In the genomic region with DNA sequence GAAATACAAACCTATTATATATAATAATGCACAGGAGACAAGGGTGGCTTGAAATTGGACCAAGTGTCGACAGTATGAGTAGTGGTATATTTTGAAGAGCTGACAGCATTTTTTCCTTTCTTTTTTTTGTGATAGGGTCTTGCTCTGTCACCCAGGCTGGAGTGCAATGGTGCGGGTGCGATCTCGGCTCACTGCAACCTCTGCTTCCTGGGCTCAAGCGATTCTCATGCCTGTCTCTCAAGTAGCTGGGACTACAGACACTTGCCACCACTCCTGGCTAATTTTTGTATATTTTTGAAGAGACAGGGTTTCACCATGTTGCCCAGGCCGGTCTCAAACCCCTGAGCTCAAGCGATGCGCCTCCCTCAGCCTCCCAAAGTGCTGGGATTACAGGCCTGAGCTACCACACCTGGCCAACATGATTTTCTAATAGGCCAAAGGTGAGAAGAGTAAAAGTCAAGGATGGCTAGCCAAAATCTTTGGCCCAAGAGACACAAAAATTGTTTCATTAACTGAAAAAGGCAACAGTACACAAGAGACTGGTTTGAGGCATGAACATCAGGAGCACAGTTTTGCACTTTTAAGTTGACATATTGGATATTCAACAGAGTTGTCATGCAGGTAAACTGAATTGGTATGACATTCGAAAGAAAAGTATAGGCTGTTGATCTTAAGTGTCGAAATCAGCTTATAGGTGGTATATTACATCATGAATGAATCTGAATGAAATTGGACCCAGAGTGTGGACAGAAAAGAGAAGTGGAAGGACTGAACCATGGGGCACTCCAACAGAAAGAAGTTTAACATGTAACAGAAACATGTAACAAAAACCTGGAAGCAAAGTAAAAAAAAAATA, we compare ENCODE assay signal across 12 cellular contexts. TPM values are rescaled to one million over a fixed set of nuclear protein-coding genes. Genes with fewer than 3 reads are reported as not detected.
A peak's percentile ranks its signal among the peaks of the same experiment; 100 is the strongest.
DNase-seq lines count a peak whose midpoint lies in the region; ATAC-seq, FAIRE-seq and TF ChIP-seq lines count a peak whose summit lies in the region.
"Had no signal": no experiment of that assay in that cellular context is flagged by ENCODE, and none has a peak within 500 bp of the region (broad histone marks: within the 10 kb centered on the region; RNA-seq: fewer than 3 reads in every experiment).

No MANE protein-coding gene starts in this region.

- H3K27me3 Mint-ChIP-seq in T-cell (no peaks in the 10 kb centered on the region), immature natural killer cell (ENCODE audit: low read depth in 3 of 3) (peaks cover 4 to 29% (median 17%) of the 10 kb centered on the region in 3 donors)

- H3K27me3 ChIP-seq in upper lobe of right lung: no peaks in the 10 kb centered on the region
- H3K27me3 ChIP-seq: ascending aorta, esophagus squamous epithelium, right atrium auricular region had no signal

- H3K4me3 ChIP-seq in upper lobe of right lung: no peak overlapping the region
- H3K4me3 ChIP-seq: ascending aorta, right atrium auricular region had no signal

- no peak for DNase-seq in Right ventricle myocardium inferior (ENCODE audit: missing footprints)
- DNase-seq in left cardiac atrium: no peak
- DNase-seq in T-cell: no peak
- no peak for DNase-seq in immature natural killer cell
- no peak for DNase-seq in upper lobe of right lung
- no peak for DNase-seq in frontal cortex (ENCODE audit: low spot score in 2 of 2)
- DNase-seq in amniotic stem cell (lab: John Stamatoyannopoulos, UW): no peak
- no peak for DNase-seq in DMS53 treated with DMSO at 0.1 percent for 48 hours (lab: John Stamatoyannopoulos, UW; ENCODE audit: unreplicated experiment)
- DNase-seq: esophagus squamous epithelium had no signal

- POLR2A ChIA-PET in T-cell (lab: Charles Lee): interaction anchor here (0.5 to 7.2 kb wide), 21 partner anchors 8 to 1254 kb away, joined by 3 to 88 read pairs (median 5); no protein-coding TSS in a partner anchor

- no peaks in the 10 kb centered on the region for H3K9me3 Mint-ChIP-seq in T-cell
- H3K9me3 Mint-ChIP-seq in immature natural killer cell: no peaks in the 10 kb centered on the region

- H3K4me3 Mint-ChIP-seq in T-cell: peak overlapping the region; percentile 45 to 58 (median 46)
- peak overlapping the region; percentile 43 to 82 (median 76) for H3K4me3 Mint-ChIP-seq in immature natural killer cell

- peaks cover 81 to 87% (median 84%) of the 10 kb centered on the region in 3 donors for H3K4me1 Mint-ChIP-seq in T-cell
- H3K4me1 Mint-ChIP-seq in immature natural killer cell: peaks cover 78 to 87% of the 10 kb centered on the region in 2 donors

- ATAC-seq in Right ventricle myocardium inferior (peak; percentile 5), left cardiac atrium (no peak), T-cell (replicated peaks in 1 of 4) (peak in 2 of 4 experiments; percentile 5 to 39), upper lobe of right lung (no peak)

- CTCF ChIA-PET in T-cell (lab: Charles Lee): interaction anchor here (0.5 to 2.2 kb wide), 7 partner anchors 8 to 296 kb away, joined by 3 to 11 read pairs (median 4); no protein-coding TSS in a partner anchor

- H3K36me3 Mint-ChIP-seq in T-cell (peaks cover 48% of the 10 kb centered on the region), immature natural killer cell (peaks cover 5 to 32% (median 19%) of the 10 kb centered on the region in 3 donors)

- no peak for TF ChIP-seq CTCF in upper lobe of right lung (IDR thresholded peaks at IDR 0.05)

- no peaks in the 10 kb centered on the region for H3K9me3 ChIP-seq in upper lobe of right lung
- H3K9me3 ChIP-seq: ascending aorta, esophagus squamous epithelium, right atrium auricular region had no signal

- intact Hi-C loops in Right ventricle myocardium inferior (cut with DNase I) (no loop called here), left cardiac atrium (cut with DNase I) (no loop called here), upper lobe of right lung (cut with DNase I) (loop anchor here (10.0 kb wide), 1 partner anchor 108 kb away; no protein-coding TSS in a partner anchor)

- H3K4me1 ChIP-seq in upper lobe of right lung: peaks cover 59% of the 10 kb centered on the region

- FAIRE-seq in frontal cortex (lab: Jason Lieb, UNC): no peak
- FAIRE-seq: keratinocyte had no signal

- H3K27ac ChIP-seq in upper lobe of right lung: peak overlapping the region; percentile 26
- H3K27ac ChIP-seq: esophagus squamous epithelium, right atrium auricular region had no signal

- peaks cover 97% of the 10 kb centered on the region for H3K36me3 ChIP-seq in upper lobe of right lung

- H3K27ac Mint-ChIP-seq in T-cell: peak overlapping the region; percentile 40 to 89
- peak overlapping the region; percentile 74 to 88 (median 84) for H3K27ac Mint-ChIP-seq in immature natural killer cell

RNA-seq across cellular contexts. Expression of a gene that starts 12.5 kb away (rescaled TPM):
- 266 TPM for total RNA-seq in Right ventricle myocardium inferior
- 100 to 1,000 TPM; 254 TPM for total RNA-seq in left cardiac atrium
- total RNA-seq in T-cell: 100 to 1,000 TPM; 417 to 530 (median 441) TPM
- 100 to 1,000 TPM; 622 to 879 (median 758) TPM for polyA plus RNA-seq in immature natural killer cell
- 368 TPM for total RNA-seq in upper lobe of right lung
- 614 TPM for total RNA-seq in frontal cortex

RNA-seq across cellular contexts. Expression of a gene that starts 23.1 kb away (rescaled TPM):
- total RNA-seq in Right ventricle myocardium inferior: 0.60 TPM
- total RNA-seq in left cardiac atrium: under 1 TPM; 0.26 to 0.38 TPM
- under 1 TPM in 2 of 5 donors, not detected in 3; 0.16 to 0.76 TPM for total RNA-seq in T-cell
- 1 to 10 TPM in 1 of 3 donors, under 1 TPM in 1, not detected in 1; 0.15 to 1.9 TPM for polyA plus RNA-seq in immature natural killer cell
- 1.7 TPM for total RNA-seq in upper lobe of right lung
- total RNA-seq in frontal cortex: not detected
- total RNA-seq: ascending aorta, esophagus squamous epithelium had no signal
